ENCODE assay signal across 8 cellular contexts in the genomic region with DNA sequence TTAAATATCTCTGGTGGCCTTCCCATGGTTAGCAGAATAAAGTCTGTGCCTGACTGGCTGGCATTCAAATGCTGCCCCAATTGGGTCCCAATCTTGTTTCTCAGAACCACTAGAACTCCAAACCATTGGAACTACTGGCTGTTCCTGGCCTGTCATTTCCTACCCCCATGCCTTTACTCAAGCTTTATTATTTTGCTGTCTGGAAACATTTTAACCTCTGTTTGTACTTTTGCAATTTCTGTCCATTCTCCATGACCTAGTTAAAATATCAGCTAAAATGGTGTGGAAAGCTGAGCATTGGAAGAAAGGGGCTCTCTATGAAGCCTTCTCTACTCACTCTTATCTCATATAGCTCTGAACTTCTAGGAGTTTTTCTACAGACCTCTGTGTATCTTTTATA.
"Had no signal": no experiment of that assay in that cellular context is flagged by ENCODE, and none has a peak within 500 bp of the region (broad histone marks: within the 10 kb centered on the region; RNA-seq: fewer than 3 reads in every experiment).

No MANE protein-coding gene starts in this region.

- ATAC-seq: GM23338, HCT116, HepG2, K562 had no signal

- DNase-seq: H9, HFFc6, KG1 had no signal

- H3K4me2 ChIP-seq: GM23338 had no signal

- H3K27ac ChIP-seq: HL-60 had no signal

- H3K4me3 ChIP-seq: GM23338, K562 had no signal

- H2AFZ ChIP-seq: GM23338 had no signal
